Comparison of ENCODE assay signal across 22 cellular contexts in the genomic region with DNA sequence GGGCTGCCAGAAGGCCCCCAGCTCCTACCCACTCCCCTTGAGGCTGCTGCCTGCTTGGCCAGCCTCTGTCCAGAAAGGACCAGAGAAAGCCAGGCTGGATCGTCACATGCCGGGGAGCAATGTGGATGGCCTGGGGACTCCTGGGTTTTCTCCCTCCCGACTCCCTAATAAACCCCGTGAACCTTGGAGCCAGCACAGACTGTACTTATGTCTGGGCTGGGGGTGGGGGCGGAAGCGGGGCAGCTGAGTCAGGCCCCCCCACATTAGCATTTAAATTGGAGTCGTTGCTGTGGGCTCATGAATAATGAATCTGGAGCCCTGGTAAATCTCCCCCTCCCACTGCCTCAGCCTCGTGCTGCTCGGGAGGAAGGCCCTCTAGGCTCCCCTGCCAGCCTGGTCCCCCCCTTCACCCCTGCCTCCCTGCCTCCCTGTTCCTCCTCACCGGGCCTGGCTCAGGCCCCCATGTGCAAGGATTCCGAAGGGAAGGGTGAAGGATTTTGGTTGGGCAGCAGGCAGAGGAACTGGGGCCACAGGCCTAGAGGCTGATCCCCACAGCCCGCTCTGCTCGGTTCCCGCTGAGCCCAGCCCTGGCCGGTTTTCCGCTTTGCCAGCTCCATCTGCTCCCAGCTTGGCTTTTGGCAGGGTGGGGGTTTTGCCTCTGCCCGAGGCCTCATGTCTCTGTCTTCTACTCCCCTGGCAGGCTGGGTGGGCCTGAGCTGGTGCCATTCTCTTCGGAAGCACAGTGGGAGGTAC. TPM values are rescaled to one million over a fixed set of nuclear protein-coding genes. Genes with fewer than 3 reads are reported as not detected.
DNase-seq lines count a peak whose midpoint lies in the region; ATAC-seq, FAIRE-seq and TF ChIP-seq lines count a peak whose summit lies in the region.
"Had no signal": no experiment of that assay in that cellular context is flagged by ENCODE, and none has a peak within 500 bp of the region (broad histone marks: within the 10 kb centered on the region; RNA-seq: fewer than 3 reads in every experiment).

No MANE protein-coding gene starts in this region.

- DNase-seq in DMS 273 (lab: John Stamatoyannopoulos, UW; ENCODE audit: unreplicated experiment) (peak; percentile 98), NCI-H1694 treated with DMSO at 0.1 percent for 48 hours (lab: John Stamatoyannopoulos, UW) (peak; percentile 98), astrocyte of the spinal cord (ENCODE audit: low read depth, low spot score) (peak; percentile 16), kidney (peak; percentile 68), GM10266 (ENCODE audit: extremely low spot score) (no peak), mammary epithelial cell (no peak)
- DNase-seq in activated CD8-positive, alpha-beta memory T cell treated with anti-CD3 and anti-CD28 coated beads for 24 hours = no peak
- DNase-seq: ACHN; activated CD8-positive, alpha-beta memory T cell treated with anti-CD3 and anti-CD28 coated beads, Interleukin-2, amount 10 ng/mL, durations not matched to agents 7 days and 5 days; CD4-positive, CD25-positive, alpha-beta regulatory T cell; DMS79; KG1; NCI-H2107; NCI-H774; stimulated activated naive CD4-positive, alpha-beta T cell treated with Interleukin-2 at 50 U/mL for 16 hours; T-helper 9 cell; transverse colon had no signal

- ATAC-seq in GM21825 (IDR thresholded peaks at IDR 0.05; ENCODE audit: unreplicated experiment) = no peak
- ATAC-seq: activated CD8-positive, alpha-beta memory T cell treated with anti-CD3 and anti-CD28 coated beads, Interleukin-2, amount 10 ng/mL, durations not matched to agents 7 days and 5 days had no signal

- FAIRE-seq in kidney (lab: Jason Lieb, UNC) = no peak

- CTCF ChIA-PET in mammary epithelial cell (lab: Charles Lee; ENCODE audit: low non-redundant PET) = no interaction called here

- peak overlapping the region in 1 of 2 donors; percentile 43 for H3K27ac ChIP-seq in kidney (ENCODE audit: low read depth in 2 of 2, low read length in 2 of 2)
- no peak overlapping the region for H3K27ac ChIP-seq in mammary epithelial cell (ENCODE audit: insufficient read depth, low read depth, low read length)
- H3K27ac ChIP-seq: GM23248, neutrophil, transverse colon had no signal

- no TSS peak for BruUV-seq in mammary epithelial cell (replicated peaks; lab: Mats Ljungman, UMichigan)

- H2AFZ ChIP-seq in mammary epithelial cell (ENCODE audit: low read depth, low read length) = no peak overlapping the region
- H2AFZ ChIP-seq: GM23248 had no signal

- no peaks in the 10 kb centered on the region for H3K9me3 ChIP-seq in kidney (ENCODE audit: control insufficient read depth in 1 of 2, low read length in 2 of 2)
- no peaks in the 10 kb centered on the region for H3K9me3 ChIP-seq in mammary epithelial cell (replicated peaks; ENCODE audit: insufficient read depth, low read length)
- H3K9me3 ChIP-seq: neutrophil, transverse colon had no signal

- dilution Hi-C loops in mammary epithelial cell (cut with HindIII; ENCODE audit: low sequenced_read_pairs) = loop anchor here (10.0 to 25.0 kb wide), 2 partner anchors 112 to 270 kb away; partner anchors contain the start of genes ANKZF1, ATG9A, GLB1L and STK16

- peaks cover 6 to 7% of the 10 kb centered on the region in 2 donors for H3K36me3 ChIP-seq in kidney (ENCODE audit: control insufficient read depth in 1 of 2, insufficient read depth in 2 of 2, low read length in 2 of 2)
- no peaks in the 10 kb centered on the region for H3K36me3 ChIP-seq in mammary epithelial cell (ENCODE audit: insufficient read depth, low read length)

- H4K20me1 ChIP-seq in mammary epithelial cell (ENCODE audit: insufficient read depth, low read length) = no peaks in the 10 kb centered on the region

- in situ Hi-C loops in astrocyte of the spinal cord (cut with HindIII; ENCODE audit: low sequenced_read_pairs) (no loop called here), mammary epithelial cell (cut with MboI; ENCODE audit: low sequenced_read_pairs in 2 of 2) (no loop called here)

- H3K79me2 ChIP-seq in mammary epithelial cell (ENCODE audit: insufficient read depth, low read length) = no peaks in the 10 kb centered on the region

- H3K4me3 ChIP-seq in astrocyte of the spinal cord (ENCODE audit: low read depth, low read length) = no peak overlapping the region
- no peak overlapping the region for H3K4me3 ChIP-seq in kidney (ENCODE audit: low read length in 2 of 2)
- H3K4me3 ChIP-seq in mammary epithelial cell (replicated peaks in 1 of 3; ENCODE audit: insufficient read depth in 1 of 3, low read depth in 2 of 3, low read length in 3 of 3) = no peak overlapping the region
- H3K4me3 ChIP-seq: GM23248, transverse colon had no signal

- H3K4me1 ChIP-seq in kidney (ENCODE audit: control insufficient read depth in 1 of 2, insufficient read depth in 1 of 2, low read depth in 1 of 2, low read length in 2 of 2) (peaks cover 3 to 4% of the 10 kb centered on the region in 2 donors), mammary epithelial cell (ENCODE audit: insufficient read depth, low read length) (no peaks in the 10 kb centered on the region)

- H3K9ac ChIP-seq in kidney (ENCODE audit: low read length in 2 of 2) = no peak overlapping the region
- H3K9ac ChIP-seq in mammary epithelial cell (ENCODE audit: insufficient read depth, low read length) = no peak overlapping the region
- H3K9ac ChIP-seq: GM23248 had no signal

- H3K4me2 ChIP-seq in mammary epithelial cell (ENCODE audit: insufficient read depth, low read depth, low read length) = no peak overlapping the region

- H3K27me3 ChIP-seq in mammary epithelial cell (ENCODE audit: insufficient read depth, low read length) = no peaks in the 10 kb centered on the region

- intact Hi-C loops in kidney (cut with DNase I) (no loop called here), mammary epithelial cell (cut with micrococcal nuclease) (no loop called here)

- TF ChIP-seq CTCF in astrocyte of the spinal cord (IDR thresholded peaks at IDR 0.05; ENCODE audit: low read depth, low read length) (no peak), kidney (IDR thresholded peaks at IDR 0.05; ENCODE audit: borderline replicate concordance, extremely low read depth, insufficient read depth) (no peak), GM10266 (IDR thresholded peaks at IDR 0.05; ENCODE audit: control insufficient read depth, insufficient read depth, low read depth, missing control alignments) (no peak), mammary epithelial cell (conservative IDR thresholded peaks at IDR 0.05 in 1 of 2, IDR thresholded peaks at IDR 0.05 in 1 of 2; ENCODE audit: extremely low read depth in 1 of 2, insufficient read depth in 1 of 2, low read depth in 1 of 2, low read length in 2 of 2) (no peak)

- 78% methylated on average over 12 of the region's 18 CpGs for WGBS in mammary epithelial cell (ENCODE audit: low coverage, missing lambda C conversion rate)

RNA-seq across cellular contexts. Expression of gene ASIC4, which starts 7.3 kb away (rescaled TPM):
- total RNA-seq in kidney = not detected
- polyA plus RNA-seq in kidney (ENCODE audit: insufficient read depth, low read depth, low replicate concordance) = not detected
- under 1 TPM; 0.16 to 0.17 TPM for total RNA-seq in mammary epithelial cell
- polyA plus RNA-seq in mammary epithelial cell = 0.05 TPM
- polyA minus RNA-seq in mammary epithelial cell = not detected
- total RNA-seq: mononuclear cell, SK-MEL-5, transverse colon had no signal
- polyA plus RNA-seq: CD4-positive, CD25-positive, alpha-beta regulatory T cell; GM23248 had no signal

RNA-seq across cellular contexts. Expression of gene GMPPA, which starts 8.3 kb away (rescaled TPM):
- 33.9 TPM for total RNA-seq in kidney
- polyA plus RNA-seq in kidney (ENCODE audit: insufficient read depth, low read depth, low replicate concordance) = 53.1 TPM
- total RNA-seq in mammary epithelial cell = 10 to 100 TPM; 37.8 to 50.1 TPM
- polyA plus RNA-seq in mammary epithelial cell = 69.6 TPM
- polyA minus RNA-seq in mammary epithelial cell = 90.8 TPM

RNA-seq across cellular contexts. Expression of gene CHPF, which starts 36.6 kb away (rescaled TPM):
- 59.5 TPM for total RNA-seq in kidney
- polyA plus RNA-seq in kidney (ENCODE audit: insufficient read depth, low read depth, low replicate concordance) = 57.3 TPM
- 100 to 1,000 TPM; 114 to 274 TPM for total RNA-seq in mammary epithelial cell
- polyA plus RNA-seq in mammary epithelial cell = 101 TPM
- polyA minus RNA-seq in mammary epithelial cell = 18.2 TPM

RNA-seq across cellular contexts. Expression of gene TMEM198, which starts 36.9 kb away (rescaled TPM):
- total RNA-seq in kidney = 4.5 TPM
- 4.2 TPM for polyA plus RNA-seq in kidney (ENCODE audit: insufficient read depth, low read depth, low replicate concordance)
- total RNA-seq in mammary epithelial cell = 1 to 10 TPM; 1.3 to 5.2 TPM
- polyA plus RNA-seq in mammary epithelial cell = 2.0 TPM
- polyA minus RNA-seq in mammary epithelial cell = 0.26 TPM
- total RNA-seq: mononuclear cell had no signal
- polyA plus RNA-seq: CD4-positive, CD25-positive, alpha-beta regulatory T cell had no signal

Comparison
In these comparisons a context has a peak if more than half of its experiments do, and no peak if none do; other contexts are left out.
1. DNase-seq: peak in DMS 273 (single experiment), NCI-H1694 treated with DMSO at 0.1 percent for 48 hours (single experiment), astrocyte of the spinal cord (single experiment) and kidney (single experiment); none in GM10266 (single experiment), activated CD8-positive, alpha-beta memory T cell treated with anti-CD3 and anti-CD28 coated beads for 24 hours (single experiment) and mammary epithelial cell (single experiment).